Comparison of ENCODE assay signal across 19 cellular contexts in genomic region chr12:124558298-124558697, GRCh38. TPM values are rescaled to one million over a fixed set of nuclear protein-coding genes. Genes with fewer than 3 reads are reported as not detected.
DNase-seq lines count a peak whose midpoint lies in the region; ATAC-seq, FAIRE-seq and TF ChIP-seq lines count a peak whose summit lies in the region.
"Had no signal": no experiment of that assay in that cellular context is flagged by ENCODE, and none has a peak within 500 bp of the region (broad histone marks: within the 10 kb centered on the region; RNA-seq: fewer than 3 reads in every experiment).

No MANE protein-coding gene starts in this region.

- H3K23ac ChIP-seq in H9 (ENCODE audit: insufficient read length, low read depth, low read length) (no peak overlapping the region), H1 (ENCODE audit: insufficient read length) (no peak overlapping the region)

- H2AK5ac ChIP-seq in H9 (ENCODE audit: insufficient read length, low read length) (no peak overlapping the region), H1 (ENCODE audit: low read depth, low read length) (no peak overlapping the region)

- DNase-seq in H9 (no peak), Panc1 (ENCODE audit: low read depth, low spot score) (no peak), H1 (ENCODE audit: low read depth in 1 of 2, low spot score in 2 of 2) (no peak), sciatic nerve (ENCODE audit: low spot score) (peak; percentile 52), NCI-H1436 (lab: John Stamatoyannopoulos, UW) (no peak), NCI-H2196 (lab: John Stamatoyannopoulos, UW; ENCODE audit: unreplicated experiment) (no peak), NCI-H774 (lab: John Stamatoyannopoulos, UW) (no peak)
- DNase-seq: AML-193; CD4-positive, CD25-positive, alpha-beta regulatory T cell; DMS 273 treated with DMSO at 0.1 percent for 48 hours; DND-41; IMR-90; NCI-H187 treated with DMSO at 0.1 percent for 48 hours; NCI-H526 treated with DMSO at 0.1 percent for 48 hours; SHP77 treated with DMSO at 0.1 percent for 48 hours had no signal

- H3K79me1 ChIP-seq in H9 (ENCODE audit: insufficient read depth, low read depth, low read length, poor library complexity, severe bottlenecking) (peaks cover 8% of the 10 kb centered on the region), H1 (ENCODE audit: low read depth, low read length) (peaks cover 17% of the 10 kb centered on the region)

- H4K5ac ChIP-seq in H9 (ENCODE audit: insufficient read length, low read depth, low read length) (no peak overlapping the region), H1 (ENCODE audit: insufficient read length, low read depth, low read length) (no peak overlapping the region)

- H3K27ac ChIP-seq in H9 (ENCODE audit: insufficient read length, low read depth, low read length) (no peak overlapping the region), Panc1 (ENCODE audit: low read length) (peak overlapping the region; percentile 36; the same call in 1 of the 2 replicates), H1 (ENCODE audit: low read depth, low read length) (no peak overlapping the region)

- TF ChIP-seq RAD21 in H1 (IDR thresholded peaks at IDR 0.05 in 1 of 2, conservative IDR thresholded peaks at IDR 0.05 in 1 of 2; ENCODE audit: low read depth in 2 of 2, low read length in 2 of 2), result no peak

- no TSS peak for BruUV-seq in Panc1 (replicated peaks; lab: Mats Ljungman, UMichigan)

- H3K27me3 Mint-ChIP-seq in H9 (ENCODE audit: low read depth), result no peaks in the 10 kb centered on the region

- H3K79me2 ChIP-seq in H9 (ENCODE audit: insufficient read depth, low read length), result peaks cover 88% of the 10 kb centered on the region; the same call in 1 of the 2 replicates
- H3K79me2 ChIP-seq in H1 (ENCODE audit: control insufficient read depth in 1 of 2, insufficient read depth in 2 of 2, low read length in 2 of 2), result peaks cover 84 to 100% of the 10 kb centered on the region in 2 experiments

- ATAC-seq in Panc1, result no peak
- ATAC-seq in sciatic nerve, result no peak
- no peak for ATAC-seq in esophagus mucosa
- ATAC-seq: HCT116 had no signal

- TF ChIP-seq EP300 in H1 (IDR thresholded peaks at IDR 0.05; ENCODE audit: borderline replicate concordance in 1 of 2, low read depth in 2 of 2, low read length in 2 of 2), result no peak

- H3K9me3 Mint-ChIP-seq in H9, result no peaks in the 10 kb centered on the region
- H3K9me3 Mint-ChIP-seq: CD4-positive, CD25-positive, alpha-beta regulatory T cell had no signal

- H4K20me1 ChIP-seq in H9 (ENCODE audit: control insufficient read depth, insufficient read depth, insufficient read length) (no peaks in the 10 kb centered on the region), H1 (replicated peaks in 1 of 2; ENCODE audit: control insufficient read depth in 1 of 2, insufficient read depth in 2 of 2, low read length in 2 of 2) (peaks cover 54 to 73% of the 10 kb centered on the region in 2 experiments)

- H3K14ac ChIP-seq in H9 (ENCODE audit: insufficient read depth, low read length) (no peak overlapping the region), H1 (ENCODE audit: insufficient read length) (no peak overlapping the region)

- H3K4me3 ChIP-seq in Panc1 (ENCODE audit: low read depth in 2 of 2, low read length in 2 of 2), result no peak overlapping the region
- H3K4me3 ChIP-seq in H1 (ENCODE audit: extremely low read depth in 1 of 4, insufficient read depth in 2 of 4, low read depth in 3 of 4, low read length in 4 of 4), result no peak overlapping the region

- peak overlapping the region in 2 of 3 experiments; percentile 36 to 39; a peak in 1 of 7 replicates for H3K27ac Mint-ChIP-seq in H9
- H3K27ac Mint-ChIP-seq: CD4-positive, CD25-positive, alpha-beta regulatory T cell had no signal

- H3K4me3 Mint-ChIP-seq in H9, result no peak overlapping the region; a peak in 1 of 5 replicates
- H3K4me3 Mint-ChIP-seq: CD4-positive, CD25-positive, alpha-beta regulatory T cell had no signal

- H3K36me3 Mint-ChIP-seq in H9 (ENCODE audit: insufficient read depth in 1 of 3, low read depth in 3 of 3), result peaks cover 6 to 14% (median 13%) of the 10 kb centered on the region in 3 experiments

- H4K91ac ChIP-seq in H9 (ENCODE audit: insufficient read length, low read depth, low read length), result no peak overlapping the region
- H4K91ac ChIP-seq in H1 (replicated peaks; ENCODE audit: insufficient read length, low read length), result no peak overlapping the region

- TF ChIP-seq POLR2A in H1 (IDR thresholded peaks at IDR 0.05; ENCODE audit: control extremely low read depth in 1 of 2, low read depth in 2 of 2, low read length in 2 of 2), result no peak

- FAIRE-seq in H1 (lab: Jason Lieb, UNC), result no peak
- FAIRE-seq: HTR-8/SVneo, RCC 7860 had no signal

- H3K9ac ChIP-seq in H9 (ENCODE audit: extremely low read depth, insufficient read length, low read length), result no peak overlapping the region
- no peak overlapping the region for H3K9ac ChIP-seq in H1 (replicated peaks in 1 of 4; ENCODE audit: extremely low read depth in 1 of 4, low read depth in 3 of 4, low read length in 3 of 4)

- no peak overlapping the region for H3T11ph ChIP-seq in H9 (ENCODE audit: low read length)

- H3K18ac ChIP-seq in H9 (ENCODE audit: insufficient read length, low read depth, low read length), result no peak overlapping the region
- peak overlapping the region; percentile 32; the same call in 1 of the 2 replicates for H3K18ac ChIP-seq in H1 (ENCODE audit: extremely low read depth, low read length)

- intact Hi-C loops in Panc1 (cut with micrococcal nuclease; ENCODE audit: unreplicated experiment), result no loop called here
- intact Hi-C loops in sciatic nerve (cut with DNase I), result no loop called here

- CTCF ChIA-PET in Panc1 (lab: Charles Lee), result no interaction called here
- CTCF ChIA-PET in H1 (lab: Charles Lee; ENCODE audit: partially characterized antibody), result interaction anchor here (0.7 to 1.3 kb wide), 2 partner anchors 46 to 104 kb away, joined by 3 to 4 read pairs; no protein-coding TSS in a partner anchor

- H2BK20ac ChIP-seq in H9 (ENCODE audit: low read depth, low read length, poor library complexity, severe bottlenecking) (no peak overlapping the region), H1 (ENCODE audit: low read length) (no peak overlapping the region)

- TF ChIP-seq CTCF in H9 (conservative IDR thresholded peaks at IDR 0.05) (no peak), Panc1 (IDR thresholded peaks at IDR 0.05) (no peak), H1 (IDR thresholded peaks at IDR 0.05; ENCODE audit: control extremely low read depth in 1 of 3, insufficient read depth in 1 of 3, low read depth in 1 of 3, low read length in 3 of 3) (no peak)

- no peaks in the 10 kb centered on the region for H3K9me3 ChIP-seq in H9 (ENCODE audit: control insufficient read depth, low read depth, low read length)
- no peaks in the 10 kb centered on the region for H3K9me3 ChIP-seq in Panc1 (ENCODE audit: control insufficient read depth, insufficient read depth, low read depth, low read length)
- H3K9me3 ChIP-seq in H1 (ENCODE audit: insufficient read depth in 2 of 2, low read depth in 1 of 2, low read length in 1 of 2), result no peaks in the 10 kb centered on the region

- WGBS in H9 (ENCODE audit: extremely low coverage, insufficient read length, low lambda C conversion rate), result no CpG with 5 or more reads among the region's 8 CpGs
- 79% methylated on average over 8 of the region's 8 CpGs; no CpG with 5 or more reads in 1 of the 2 experiments for WGBS in H1 (ENCODE audit: extremely low coverage in 1 of 2, insufficient coverage in 1 of 2, insufficient read length in 1 of 2, insufficient replicate concordance in 2 of 2, low coverage in 1 of 2, low lambda C conversion rate in 2 of 2, missing lambda C conversion rate in 1 of 2), 2 experiments

- H2BK5ac ChIP-seq in H9 (ENCODE audit: insufficient read length, low read length) (no peak overlapping the region), H1 (ENCODE audit: low read depth, low read length) (no peak overlapping the region; the same call in 1 of the 2 replicates)

- H3K4ac ChIP-seq in H9 (ENCODE audit: low read depth, low read length) (no peak overlapping the region), H1 (replicated peaks; ENCODE audit: insufficient read length, low read depth, low read length) (no peak overlapping the region)

- in situ Hi-C loops in Panc1 (cut with HindIII; ENCODE audit: low pct_unique_long_range_greater_than_20kb, low sequenced_read_pairs), result no loop called here

- H2BK12ac ChIP-seq in H9 (ENCODE audit: insufficient read length, low read depth, low read length) (no peak overlapping the region), H1 (ENCODE audit: low read depth, low read length) (no peak overlapping the region)

- H3K56ac ChIP-seq in H9 (ENCODE audit: insufficient read length, low read depth, low read length), result no peak overlapping the region
- H3K56ac ChIP-seq in H1 (replicated peaks; ENCODE audit: insufficient read length, low read depth, low read length), result no peak overlapping the region

- no peaks in the 10 kb centered on the region for H3K23me2 ChIP-seq in H9 (ENCODE audit: insufficient read length, low read depth, low read length, poor library complexity, severe bottlenecking)
- no peaks in the 10 kb centered on the region for H3K23me2 ChIP-seq in H1 (ENCODE audit: low read depth, low read length)

- peaks cover 13% of the 10 kb centered on the region; the same call in 1 of the 2 replicates for H3K4me1 ChIP-seq in H9 (ENCODE audit: insufficient read depth, low read length)
- H3K4me1 ChIP-seq in Panc1 (ENCODE audit: control insufficient read depth, insufficient read depth, low read length), result peaks cover 94% of the 10 kb centered on the region
- H3K4me1 ChIP-seq in H1 (replicated peaks in 1 of 4; ENCODE audit: control insufficient read depth in 3 of 4, insufficient read depth in 4 of 4, low read length in 3 of 4), result peaks cover 16 to 50% (median 32%) of the 10 kb centered on the region in 4 experiments

- POLR2A ChIA-PET in Panc1 (lab: Charles Lee) (interaction anchor here (0.6 kb wide), 1 partner anchor 44 kb away, joined by 4 read pairs; no protein-coding TSS in a partner anchor), H1 (lab: Charles Lee; ENCODE audit: partially characterized antibody) (no interaction called here)

- no peaks in the 10 kb centered on the region for H3K36me3 ChIP-seq in Panc1 (ENCODE audit: control insufficient read depth, insufficient read depth, low read length)
- H3K36me3 ChIP-seq in H1 (ENCODE audit: control insufficient read depth in 2 of 4, insufficient read depth in 4 of 4, low read length in 3 of 4), result no peaks in the 10 kb centered on the region

- H3K27me3 ChIP-seq in H9 (ENCODE audit: insufficient read depth, low read length) (no peaks in the 10 kb centered on the region), Panc1 (ENCODE audit: control insufficient read depth, insufficient read depth, low read length) (no peaks in the 10 kb centered on the region), H1 (replicated peaks in 1 of 4; ENCODE audit: control insufficient read depth in 3 of 4, extremely low read depth in 1 of 4, insufficient read depth in 3 of 4, low read length in 3 of 4) (no peaks in the 10 kb centered on the region)

- no peak overlapping the region for H2BK120ac ChIP-seq in H9 (ENCODE audit: low read depth, low read length, poor library complexity, severe bottlenecking)
- H2BK120ac ChIP-seq in H1 (replicated peaks; ENCODE audit: low read depth, low read length), result no peak overlapping the region

- H3K4me2 ChIP-seq in H9 (ENCODE audit: insufficient read depth, insufficient read length, low read length) (no peak overlapping the region), H1 (ENCODE audit: insufficient read depth in 1 of 2, low read depth in 2 of 2, low read length in 2 of 2) (no peak overlapping the region)

- no peak overlapping the region for H2BK15ac ChIP-seq in H9 (ENCODE audit: low read depth, low read length)
- no peak overlapping the region for H2BK15ac ChIP-seq in H1 (ENCODE audit: low read length)

- H3K4me1 Mint-ChIP-seq in H9, result peaks cover 61 to 78% of the 10 kb centered on the region in 2 experiments

- H2AFZ ChIP-seq in H9 (ENCODE audit: low read length) (no peak overlapping the region), H1 (ENCODE audit: low read length) (no peak overlapping the region)

- H4K8ac ChIP-seq in H9 (replicated peaks; ENCODE audit: insufficient read length, low read depth, low read length), result no peak overlapping the region
- no peak overlapping the region for H4K8ac ChIP-seq in H1 (ENCODE audit: extremely low read depth, insufficient read depth, low read length)

RNA-seq across cellular contexts. Expression of gene NCOR2, which starts 9.1 kb away (rescaled TPM):
- 220 and 226 TPM in 2 replicates for total RNA-seq in H9 (2021)
- total RNA-seq in Panc1 (2021; ENCODE audit: unreplicated experiment), result 461 TPM
- polyA plus RNA-seq in Panc1 (2012; ENCODE audit: insufficient read length), result 441 TPM
- total RNA-seq in H1 (2021; fragmentation: NEBNext Ultra II Directional; extraction: Animal tissue kit (Norgen Biotek cat#: 25700)), result 275 TPM in 2 replicates
- polyA plus RNA-seq in H1 (2011; rRNA removed), result 14.8 and 25.3 TPM in 2 replicates
- 13.5 TPM for polyA plus RNA-seq in H1 (2011; cell fraction: cytosol; rRNA removed)
- polyA plus RNA-seq in H1 (2011; cell fraction: nucleus; rRNA removed), result 54.3 TPM
- 125 to 153 TPM (median 138 TPM) in 4 replicates for polyA plus RNA-seq in H1 (2012, experiment 1 of 2)
- 70.3 TPM for polyA plus RNA-seq in H1 (2012, experiment 2 of 2)
- 103 TPM for polyA plus RNA-seq in H1 (2013, experiment 1 of 2)
- 111 TPM for polyA plus RNA-seq in H1 (2013, experiment 2 of 2)
- 28.8 and 30.2 TPM in 2 replicates for polyA minus RNA-seq in H1 (2011; rRNA and poly(A)+ RNA removed)
- polyA minus RNA-seq in H1 (2011; cell fraction: cytosol; rRNA and poly(A)+ RNA removed), result 93.4 TPM
- polyA minus RNA-seq in H1 (2011; cell fraction: nucleus; rRNA and poly(A)+ RNA removed), result 81.3 TPM
- total RNA-seq in sciatic nerve, result 345 TPM
- total RNA-seq in esophagus mucosa, result 60.3 TPM
